8 cellular contexts compared by ENCODE assay signal in the genomic region with DNA sequence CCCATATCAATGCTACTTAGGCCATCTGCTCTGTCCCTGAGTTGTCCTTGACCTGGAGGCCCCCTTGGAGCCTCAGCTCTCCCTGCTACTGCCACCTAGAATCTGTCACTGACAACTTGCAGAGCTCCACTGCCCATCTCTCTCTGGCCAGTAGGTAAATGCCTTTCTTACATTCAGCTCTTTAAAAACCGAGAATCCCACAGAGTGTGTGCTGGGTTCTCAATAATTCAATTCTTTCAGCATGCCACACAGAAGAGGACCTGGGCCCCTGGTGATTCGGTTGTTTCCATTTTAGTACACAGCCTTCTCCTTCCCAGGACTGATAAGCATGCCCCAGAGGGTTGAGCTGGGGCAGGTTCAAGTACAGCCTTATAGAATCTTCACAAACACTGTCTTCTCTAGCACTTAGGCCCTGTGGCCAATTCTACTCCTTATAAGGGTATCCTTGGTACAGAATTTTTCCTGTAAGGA.
DNase-seq lines count a peak whose midpoint lies in the region; ATAC-seq lines count a peak whose summit lies in the region.

No MANE protein-coding gene starts in this region.

- peak overlapping the region; percentile 89 for H3K27ac Mint-ChIP-seq in activated T-cell treated with anti-CD3 and anti-CD28 coated beads, Interleukin-2, amount 50 U/mL, for 24 hours

- H3K9me3 ChIP-seq in iPS-20b (ENCODE audit: insufficient read depth, low read depth, low read length) (no peaks in the 10 kb centered on the region), subcutaneous abdominal adipose tissue (ENCODE audit: control insufficient read depth in 5 of 5, low read length in 5 of 5) (no peaks in the 10 kb centered on the region)

- H3K36me3 ChIP-seq in iPS-20b (ENCODE audit: insufficient read depth, low read depth, low read length), result no peaks in the 10 kb centered on the region
- H3K36me3 ChIP-seq in subcutaneous abdominal adipose tissue (ENCODE audit: control insufficient read depth in 5 of 5, insufficient read depth in 5 of 5, low read length in 5 of 5), result no peaks in the 10 kb centered on the region

- H3K27me3 ChIP-seq in iPS-20b (ENCODE audit: insufficient read depth, low read length), result no peaks in the 10 kb centered on the region
- no peaks in the 10 kb centered on the region for H3K27me3 ChIP-seq in subcutaneous abdominal adipose tissue (ENCODE audit: control insufficient read depth in 5 of 5, insufficient read depth in 4 of 5, low read length in 5 of 5)

- H3K27ac ChIP-seq in iPS-20b (ENCODE audit: low read length), result no peak overlapping the region
- peak overlapping the region; percentile 100 for H3K27ac ChIP-seq in subcutaneous abdominal adipose tissue (ENCODE audit: low read depth, low read length)

- ATAC-seq in HG02763 (IDR thresholded peaks at IDR 0.05; ENCODE audit: unreplicated experiment) (no peak), GM19455 (IDR thresholded peaks at IDR 0.05; ENCODE audit: unreplicated experiment) (no peak), GM21390 (IDR thresholded peaks at IDR 0.05; ENCODE audit: unreplicated experiment) (no peak)

- peaks cover 12% of the 10 kb centered on the region for H3K4me1 ChIP-seq in iPS-20b (ENCODE audit: insufficient read depth, low read length)
- peaks cover 0 to 11% (median 4%) of the 10 kb centered on the region in 5 donors for H3K4me1 ChIP-seq in subcutaneous abdominal adipose tissue (ENCODE audit: control insufficient read depth in 5 of 5, insufficient read depth in 5 of 5, low read length in 5 of 5)

- H3K4me1 Mint-ChIP-seq in activated T-cell treated with anti-CD3 and anti-CD28 coated beads, Interleukin-2, amount 50 U/mL, for 24 hours (ENCODE audit: low read depth), result peaks cover 38% of the 10 kb centered on the region

- no peak overlapping the region for H3K4me3 ChIP-seq in iPS-20b (ENCODE audit: low read length)
- H3K4me3 ChIP-seq in subcutaneous abdominal adipose tissue (ENCODE audit: low read depth in 1 of 5, low read length in 5 of 5), result no peak overlapping the region

- no peak for DNase-seq in activated T-cell treated with anti-CD3 and anti-CD28 coated beads, Interleukin-2, amount 50 U/mL, for 24 hours
- no peak for DNase-seq in activated T-cell treated with anti-CD3 and anti-CD28 coated beads, Interleukin-2, amount 50 U/mL, for 1 hour
- peak; percentile 13 to 24 for DNase-seq in activated CD4-positive, alpha-beta T cell treated with anti-CD3 and anti-CD28 coated beads, Interleukin-2, amount 50 U/mL, for 48 hours

- H3K9ac ChIP-seq in iPS-20b (ENCODE audit: low read depth, low read length) (peak overlapping the region; percentile 95; the same call in 1 of the 2 replicates), subcutaneous abdominal adipose tissue (ENCODE audit: low read length in 5 of 5) (no peak overlapping the region)

- H3K27me3 Mint-ChIP-seq in activated T-cell treated with anti-CD3 and anti-CD28 coated beads, Interleukin-2, amount 50 U/mL, for 24 hours, result no peaks in the 10 kb centered on the region

- no peaks in the 10 kb centered on the region for H3K36me3 Mint-ChIP-seq in activated T-cell treated with anti-CD3 and anti-CD28 coated beads, Interleukin-2, amount 50 U/mL, for 24 hours (ENCODE audit: low read depth)

- no peaks in the 10 kb centered on the region for H3K9me3 Mint-ChIP-seq in activated T-cell treated with anti-CD3 and anti-CD28 coated beads, Interleukin-2, amount 50 U/mL, for 24 hours

- peak overlapping the region; percentile 7 for H3K4me3 Mint-ChIP-seq in activated T-cell treated with anti-CD3 and anti-CD28 coated beads, Interleukin-2, amount 50 U/mL, for 24 hours

Comparison
In these comparisons a context has a peak if more than half of its experiments do, and no peak if none do; other contexts are left out.
1. DNase-seq: peak in activated CD4-positive, alpha-beta T cell treated with anti-CD3 and anti-CD28 coated beads, Interleukin-2, amount 50 U/mL, for 48 hours (2 of 2); none in activated T-cell treated with anti-CD3 and anti-CD28 coated beads, Interleukin-2, amount 50 U/mL, for 24 hours (single experiment) and activated T-cell treated with anti-CD3 and anti-CD28 coated beads, Interleukin-2, amount 50 U/mL, for 1 hour (single experiment).